Comparison of ENCODE assay signal across 1 cellular context in the genomic region with DNA sequence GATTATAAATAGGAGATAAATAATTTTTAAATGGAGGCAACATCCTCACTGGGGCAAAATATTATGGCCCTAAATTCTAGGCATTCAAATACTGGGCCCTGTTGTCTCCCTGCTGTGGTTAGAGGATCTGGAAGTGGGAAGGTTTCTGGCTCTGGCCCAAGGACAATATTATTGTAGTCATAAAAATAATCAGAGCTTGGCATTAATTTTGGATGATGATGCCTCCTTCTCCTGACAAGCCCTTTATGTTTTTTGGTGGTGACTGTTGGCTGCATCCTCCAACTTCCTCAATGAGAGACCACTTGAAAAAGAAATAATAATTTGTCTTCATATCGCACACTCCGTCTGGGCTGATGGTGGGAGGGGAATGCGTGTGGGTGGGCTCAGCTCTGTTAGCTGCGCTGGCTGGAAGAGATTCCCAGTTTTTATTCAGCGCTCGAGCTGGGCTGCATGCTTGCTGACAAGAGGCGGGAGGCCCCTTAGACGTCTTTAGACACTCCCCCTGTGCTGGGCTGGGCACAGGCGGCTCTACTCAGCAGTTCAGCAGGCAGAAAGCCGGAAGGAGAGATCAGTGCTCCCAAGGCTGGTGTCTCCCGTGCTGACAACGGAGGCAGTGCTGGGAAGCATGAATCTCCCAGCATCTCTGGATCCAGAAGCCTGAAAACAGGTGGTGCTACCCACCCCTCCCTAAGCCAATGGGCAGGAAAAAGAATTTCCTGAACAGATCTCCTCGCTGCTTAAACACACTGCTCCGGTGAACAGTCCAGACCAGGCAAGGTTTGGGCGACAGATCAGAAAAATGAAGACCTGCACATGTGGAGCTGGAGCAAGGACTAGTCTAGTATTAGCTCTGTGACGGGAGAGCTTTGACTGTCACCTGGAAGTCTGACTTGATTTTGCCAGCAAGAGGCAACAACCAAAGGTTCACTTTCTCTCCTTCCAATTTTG.
TF ChIP-seq lines count a peak whose summit lies in the region.

No MANE protein-coding gene starts in this region.

TF ChIP-seq in WTC11, 78 proteins besides CTCF, POLR2A, EP300 and RAD21 (continued from another document):
- TF ChIP-seq, protein P1, sequence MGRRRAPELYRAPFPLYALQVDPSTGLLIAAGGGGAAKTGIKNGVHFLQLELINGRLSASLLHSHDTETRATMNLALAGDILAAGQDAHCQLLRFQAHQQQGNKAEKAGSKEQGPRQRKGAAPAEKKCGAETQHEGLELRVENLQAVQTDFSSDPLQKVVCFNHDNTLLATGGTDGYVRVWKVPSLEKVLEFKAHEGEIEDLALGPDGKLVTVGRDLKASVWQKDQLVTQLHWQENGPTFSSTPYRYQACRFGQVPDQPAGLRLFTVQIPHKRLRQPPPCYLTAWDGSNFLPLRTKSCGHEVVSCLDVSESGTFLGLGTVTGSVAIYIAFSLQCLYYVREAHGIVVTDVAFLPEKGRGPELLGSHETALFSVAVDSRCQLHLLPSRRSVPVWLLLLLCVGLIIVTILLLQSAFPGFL (CRISPR knock-in tag; IDR thresholded peaks at IDR 0.05; ENCODE audit: borderline replicate concordance), result no peak
- TF ChIP-seq, protein P2, sequence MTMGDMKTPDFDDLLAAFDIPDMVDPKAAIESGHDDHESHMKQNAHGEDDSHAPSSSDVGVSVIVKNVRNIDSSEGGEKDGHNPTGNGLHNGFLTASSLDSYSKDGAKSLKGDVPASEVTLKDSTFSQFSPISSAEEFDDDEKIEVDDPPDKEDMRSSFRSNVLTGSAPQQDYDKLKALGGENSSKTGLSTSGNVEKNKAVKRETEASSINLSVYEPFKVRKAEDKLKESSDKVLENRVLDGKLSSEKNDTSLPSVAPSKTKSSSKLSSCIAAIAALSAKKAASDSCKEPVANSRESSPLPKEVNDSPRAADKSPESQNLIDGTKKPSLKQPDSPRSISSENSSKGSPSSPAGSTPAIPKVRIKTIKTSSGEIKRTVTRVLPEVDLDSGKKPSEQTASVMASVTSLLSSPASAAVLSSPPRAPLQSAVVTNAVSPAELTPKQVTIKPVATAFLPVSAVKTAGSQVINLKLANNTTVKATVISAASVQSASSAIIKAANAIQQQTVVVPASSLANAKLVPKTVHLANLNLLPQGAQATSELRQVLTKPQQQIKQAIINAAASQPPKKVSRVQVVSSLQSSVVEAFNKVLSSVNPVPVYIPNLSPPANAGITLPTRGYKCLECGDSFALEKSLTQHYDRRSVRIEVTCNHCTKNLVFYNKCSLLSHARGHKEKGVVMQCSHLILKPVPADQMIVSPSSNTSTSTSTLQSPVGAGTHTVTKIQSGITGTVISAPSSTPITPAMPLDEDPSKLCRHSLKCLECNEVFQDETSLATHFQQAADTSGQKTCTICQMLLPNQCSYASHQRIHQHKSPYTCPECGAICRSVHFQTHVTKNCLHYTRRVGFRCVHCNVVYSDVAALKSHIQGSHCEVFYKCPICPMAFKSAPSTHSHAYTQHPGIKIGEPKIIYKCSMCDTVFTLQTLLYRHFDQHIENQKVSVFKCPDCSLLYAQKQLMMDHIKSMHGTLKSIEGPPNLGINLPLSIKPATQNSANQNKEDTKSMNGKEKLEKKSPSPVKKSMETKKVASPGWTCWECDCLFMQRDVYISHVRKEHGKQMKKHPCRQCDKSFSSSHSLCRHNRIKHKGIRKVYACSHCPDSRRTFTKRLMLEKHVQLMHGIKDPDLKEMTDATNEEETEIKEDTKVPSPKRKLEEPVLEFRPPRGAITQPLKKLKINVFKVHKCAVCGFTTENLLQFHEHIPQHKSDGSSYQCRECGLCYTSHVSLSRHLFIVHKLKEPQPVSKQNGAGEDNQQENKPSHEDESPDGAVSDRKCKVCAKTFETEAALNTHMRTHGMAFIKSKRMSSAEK (CRISPR knock-in tag; IDR thresholded peaks at IDR 0.05; ENCODE audit: borderline replicate concordance), result no peak
- TF ChIP-seq NR3C1 (CRISPR knock-in tag; conservative IDR thresholded peaks at IDR 0.05; ENCODE audit: low read depth) (no peak), GABPB1 (CRISPR knock-in tag; IDR thresholded peaks at IDR 0.05) (no peak), FOXK1 (CRISPR knock-in tag; IDR thresholded peaks at IDR 0.05) (no peak), TCF7 (CRISPR knock-in tag; IDR thresholded peaks at IDR 0.05; ENCODE audit: low read depth) (no peak), TP53 (CRISPR knock-in tag; IDR thresholded peaks at IDR 0.05) (no peak), NFYB (CRISPR knock-in tag; conservative IDR thresholded peaks at IDR 0.05; ENCODE audit: low read depth) (no peak), JAZF1 (CRISPR knock-in tag; IDR thresholded peaks at IDR 0.05) (no peak), NR1H2 (CRISPR knock-in tag; IDR thresholded peaks at IDR 0.05) (no peak), ZNF219 (CRISPR knock-in tag; IDR thresholded peaks at IDR 0.05; ENCODE audit: borderline replicate concordance) (no peak)
